In genomic region chr3:11236588-11237461, GRCh38 we compare ENCODE assay signal across 8 cellular contexts. TPM values are rescaled to one million over a fixed set of nuclear protein-coding genes. Genes with fewer than 3 reads are reported as not detected.
DNase-seq lines count a peak whose midpoint lies in the region; ATAC-seq and TF ChIP-seq lines count a peak whose summit lies in the region.

No MANE protein-coding gene starts in this region.

- H3K36me3 ChIP-seq in effector memory CD4-positive, alpha-beta T cell (ENCODE audit: control insufficient read depth, insufficient read depth, low read length), result no peaks in the 10 kb centered on the region
- no peaks in the 10 kb centered on the region for H3K36me3 ChIP-seq in sigmoid colon

- H3K4me3 ChIP-seq in AG10803 (ENCODE audit: low read length) (no peak overlapping the region), sigmoid colon (no peak overlapping the region)
- no peak overlapping the region for H3K4me3 ChIP-seq in effector memory CD4-positive, alpha-beta T cell (ENCODE audit: insufficient read depth, low read depth, low read length, poor library complexity, severe bottlenecking)

- no peak overlapping the region for H3K27ac ChIP-seq in effector memory CD4-positive, alpha-beta T cell (ENCODE audit: insufficient read depth, low read length, poor library complexity, severe bottlenecking)
- no peak overlapping the region for H3K27ac ChIP-seq in sigmoid colon

- no peaks in the 10 kb centered on the region for H3K9me3 ChIP-seq in effector memory CD4-positive, alpha-beta T cell (ENCODE audit: control insufficient read depth, low read length)
- H3K9me3 ChIP-seq in sigmoid colon, result no peaks in the 10 kb centered on the region

- TF ChIP-seq CTCF in AG10803 (conservative IDR thresholded peaks at IDR 0.05; ENCODE audit: low read length) (peak; percentile 69), sigmoid colon (IDR thresholded peaks at IDR 0.05) (peak in 2 of 4 experiments; percentile 41 to 59)

- intact Hi-C loops in sigmoid colon (cut with DNase I), result loop anchor here (10.0 kb wide), 1 partner anchor 98 kb away; no protein-coding TSS in a partner anchor

- ATAC-seq in GM19395 (IDR thresholded peaks at IDR 0.05; ENCODE audit: unreplicated experiment), result peak; percentile 53

- DNase-seq in AG10803 (ENCODE audit: low read depth) (peak; percentile 80), NCI-H2171 (lab: John Stamatoyannopoulos, UW) (peak; percentile 15), midbrain (lab: John Stamatoyannopoulos, UW) (peak; percentile 10), sigmoid colon (no peak)
- DNase-seq in activated CD4-positive, alpha-beta T cell treated with anti-CD3 and anti-CD28 coated beads, Interleukin-2, amount 50 U/mL, for 48 hours, result peak; percentile 85 to 88
- DNase-seq in effector memory CD4-positive, alpha-beta T cell, result peak; percentile 45 to 68 (median 51)
- DNase-seq in stimulated activated CD8-positive, alpha-beta memory T cell treated with anti-CD3 and anti-CD28 coated beads, Interleukin-7, amount 100 ng/mL, for 48 hours (ENCODE audit: extremely low read depth in 1 of 2, low read depth in 1 of 2), result peak; percentile 41 to 74

- H3K4me1 ChIP-seq in effector memory CD4-positive, alpha-beta T cell (ENCODE audit: control insufficient read depth, insufficient read depth, low read length, poor library complexity, severe bottlenecking), result no peaks in the 10 kb centered on the region
- H3K4me1 ChIP-seq in sigmoid colon, result no peaks in the 10 kb centered on the region

- no peak for TF ChIP-seq EP300 in sigmoid colon (IDR thresholded peaks at IDR 0.05)

- 47 to 53% methylated on average over 8 of the region's 8 CpGs for WGBS in sigmoid colon, 2 donors

- no peaks in the 10 kb centered on the region for H3K27me3 ChIP-seq in effector memory CD4-positive, alpha-beta T cell (replicated peaks; ENCODE audit: control insufficient read depth, insufficient read depth, low read length, poor library complexity, severe bottlenecking)
- no peaks in the 10 kb centered on the region for H3K27me3 ChIP-seq in sigmoid colon

- TF ChIP-seq POLR2A in sigmoid colon (IDR thresholded peaks at IDR 0.05), result no peak

RNA-seq across cellular contexts. Expression of gene ATG7, which starts 35.4 kb away (rescaled TPM):
- total RNA-seq in sigmoid colon, result 10 to 100 TPM; 34.8 to 62.9 (median 55.0) TPM
- 10 to 100 TPM; 12.5 to 18.1 (median 12.6) TPM for polyA plus RNA-seq in sigmoid colon
